In the genomic region with DNA sequence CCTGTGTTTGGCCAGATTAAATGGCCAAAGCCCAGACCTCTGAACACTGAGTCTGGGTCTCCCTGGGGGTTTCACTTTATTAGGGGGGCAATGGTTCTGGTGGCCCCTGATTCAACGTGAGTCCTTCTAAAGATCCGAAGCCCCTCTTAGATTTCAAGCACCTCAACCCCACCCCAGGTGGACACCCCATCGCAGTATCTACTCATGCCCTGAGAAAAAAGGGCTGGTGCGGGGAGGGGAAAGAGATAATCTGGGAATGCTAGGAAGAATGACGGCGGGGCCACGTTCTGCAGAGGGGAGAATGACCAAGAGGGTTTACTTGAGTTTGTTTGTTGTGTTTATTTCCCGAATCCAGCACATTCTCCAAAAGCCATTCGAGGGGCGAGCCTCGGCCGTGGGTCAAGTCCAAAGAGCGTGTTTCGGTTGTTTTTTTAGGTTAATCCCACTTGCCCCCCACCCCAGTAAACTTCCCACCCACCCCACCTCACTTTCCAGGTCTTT, we compare ENCODE assay signal across 8 cellular contexts. TPM values are rescaled to one million over a fixed set of nuclear protein-coding genes. Genes with fewer than 3 reads are reported as not detected.
A peak's percentile ranks its signal among the peaks of the same experiment; 100 is the strongest.
DNase-seq lines count a peak whose midpoint lies in the region; ATAC-seq and TF ChIP-seq lines count a peak whose summit lies in the region.

No MANE protein-coding gene starts in this region.

- H3K4me3 Mint-ChIP-seq in activated CD4-positive, alpha-beta T cell treated with anti-CD3 and anti-CD28 coated beads, Interleukin-2, amount 10 ng/mL, durations not matched to agents 24 days and 14 days = peak overlapping the region; percentile 81
- peak overlapping the region; percentile 70 for H3K4me3 Mint-ChIP-seq in activated naive CD8-positive, alpha-beta T cell treated with anti-CD3 and anti-CD28 coated beads, Interleukin-2, amount 50 U/mL, for 24 hours

- WGBS in thyroid gland, 2 donors = 14 to 23% methylated on average over 14 of the region's 14 CpGs

- H3K36me3 ChIP-seq in left lung = no peaks in the 10 kb centered on the region
- no peaks in the 10 kb centered on the region for H3K36me3 ChIP-seq in thyroid gland

- H3K4me1 Mint-ChIP-seq in activated CD4-positive, alpha-beta T cell treated with anti-CD3 and anti-CD28 coated beads, Interleukin-2, amount 10 ng/mL, durations not matched to agents 24 days and 14 days = peaks cover 24% of the 10 kb centered on the region
- H3K4me1 Mint-ChIP-seq in activated naive CD8-positive, alpha-beta T cell treated with anti-CD3 and anti-CD28 coated beads, Interleukin-2, amount 50 U/mL, for 24 hours = peaks cover 24% of the 10 kb centered on the region

- no peak for DNase-seq in activated CD4-positive, alpha-beta T cell treated with anti-CD3 and anti-CD28 coated beads, Interleukin-2, amount 10 ng/mL, durations not matched to agents 24 days and 14 days
- DNase-seq in activated CD4-positive, alpha-beta T cell treated with anti-CD3 and anti-CD28 coated beads for 1 hour = no peak
- DNase-seq in activated naive CD8-positive, alpha-beta T cell treated with anti-CD3 and anti-CD28 coated beads, Interleukin-2, amount 50 U/mL, for 24 hours = no peak
- DNase-seq in left lung = no peak
- no peak for DNase-seq in thyroid gland

- no peaks in the 10 kb centered on the region for H3K36me3 Mint-ChIP-seq in activated CD4-positive, alpha-beta T cell treated with anti-CD3 and anti-CD28 coated beads, Interleukin-2, amount 10 ng/mL, durations not matched to agents 24 days and 14 days (ENCODE audit: low read depth)
- H3K36me3 Mint-ChIP-seq in activated naive CD8-positive, alpha-beta T cell treated with anti-CD3 and anti-CD28 coated beads, Interleukin-2, amount 50 U/mL, for 24 hours (ENCODE audit: low read depth) = no peaks in the 10 kb centered on the region

- peak overlapping the region; percentile 87 to 91 for H3K27ac ChIP-seq in left lung
- H3K27ac ChIP-seq in thyroid gland = peak overlapping the region; percentile 79 to 90 (median 85)

- H3K4me3 ChIP-seq in left lung (peak overlapping the region; percentile 61 to 92), thyroid gland (replicated peaks in 1 of 3) (peak overlapping the region; percentile 79 to 96 (median 83))

- H3K4me1 ChIP-seq in left lung (peaks cover 10 to 57% of the 10 kb centered on the region in 2 donors), thyroid gland (peaks cover 47 to 50% of the 10 kb centered on the region in 2 donors)

- TF ChIP-seq CTCF in left lung (IDR thresholded peaks at IDR 0.05) (no peak), thyroid gland (IDR thresholded peaks at IDR 0.05) (no peak)

- H3K9me3 ChIP-seq in left lung (no peaks in the 10 kb centered on the region), thyroid gland (no peaks in the 10 kb centered on the region)

- H3K27me3 Mint-ChIP-seq in activated CD4-positive, alpha-beta T cell treated with anti-CD3 and anti-CD28 coated beads, Interleukin-2, amount 10 ng/mL, durations not matched to agents 24 days and 14 days = peaks cover 42% of the 10 kb centered on the region
- peaks cover 47% of the 10 kb centered on the region for H3K27me3 Mint-ChIP-seq in activated naive CD8-positive, alpha-beta T cell treated with anti-CD3 and anti-CD28 coated beads, Interleukin-2, amount 50 U/mL, for 24 hours

- TF ChIP-seq POLR2A in thyroid gland (IDR thresholded peaks at IDR 0.05) = no peak

- ATAC-seq in activated naive CD8-positive, alpha-beta T cell treated with anti-CD3 and anti-CD28 coated beads, Interleukin-2, amount 50 U/mL, for 24 hours = no peak
- peak; percentile 4 for ATAC-seq in left lung
- ATAC-seq in GM21825 (IDR thresholded peaks at IDR 0.05; ENCODE audit: unreplicated experiment) = no peak
- no peak for ATAC-seq in HG02798 (IDR thresholded peaks at IDR 0.05; ENCODE audit: poor library complexity, unreplicated experiment)
- no peak for ATAC-seq in GM19467 (IDR thresholded peaks at IDR 0.05; ENCODE audit: unreplicated experiment)

- peaks cover 0 to 27% of the 10 kb centered on the region in 2 donors for H3K27me3 ChIP-seq in left lung
- H3K27me3 ChIP-seq in thyroid gland = no peaks in the 10 kb centered on the region

- H3K9me3 Mint-ChIP-seq in activated CD4-positive, alpha-beta T cell treated with anti-CD3 and anti-CD28 coated beads, Interleukin-2, amount 10 ng/mL, durations not matched to agents 24 days and 14 days = no peaks in the 10 kb centered on the region
- no peaks in the 10 kb centered on the region for H3K9me3 Mint-ChIP-seq in activated naive CD8-positive, alpha-beta T cell treated with anti-CD3 and anti-CD28 coated beads, Interleukin-2, amount 50 U/mL, for 24 hours

- intact Hi-C loops in activated CD4-positive, alpha-beta T cell treated with anti-CD3 and anti-CD28 coated beads, Interleukin-2, amount 10 ng/mL, durations not matched to agents 24 days and 14 days (cut with micrococcal nuclease) = loop anchor here (2.0 kb wide), 1 partner anchor 45 kb away; no protein-coding TSS in a partner anchor
- intact Hi-C loops in left lung (cut with DNase I) = no loop called here
- intact Hi-C loops in thyroid gland (cut with DNase I) = no loop called here

- peak overlapping the region; percentile 39 for H3K27ac Mint-ChIP-seq in activated CD4-positive, alpha-beta T cell treated with anti-CD3 and anti-CD28 coated beads, Interleukin-2, amount 10 ng/mL, durations not matched to agents 24 days and 14 days
- no peak overlapping the region for H3K27ac Mint-ChIP-seq in activated naive CD8-positive, alpha-beta T cell treated with anti-CD3 and anti-CD28 coated beads, Interleukin-2, amount 50 U/mL, for 24 hours

RNA-seq across cellular contexts. Expression of a gene that starts 0.8 kb away (rescaled TPM):
- 3.1 and 3.2 TPM in 2 replicates for total RNA-seq in activated CD4-positive, alpha-beta T cell treated with anti-CD3 and anti-CD28 coated beads, Interleukin-2, amount 10 ng/mL, durations not matched to agents 24 days and 14 days
- total RNA-seq in left lung (100 to 1,000 TPM; 176 to 268 TPM), thyroid gland (100 to 1,000 TPM in 1 of 4 donors, 10 to 100 TPM in 3; 67.8 to 158 (median 90.7) TPM)

Comparison
In these comparisons a context has a peak if more than half of its experiments do, and no peak if none do; other contexts are left out.
1. RNA of a gene that starts 0.8 kb away (total RNA-seq): 176 to 268 TPM in left lung and 67.8 to 158 TPM in thyroid gland; 3.1 to 3.2 TPM in activated CD4-positive, alpha-beta T cell treated with anti-CD3 and anti-CD28 coated beads, Interleukin-2, amount 10 ng/mL, durations not matched to agents 24 days and 14 days; every median in the first group is over 10 times any median in the second.